In the genomic region with DNA sequence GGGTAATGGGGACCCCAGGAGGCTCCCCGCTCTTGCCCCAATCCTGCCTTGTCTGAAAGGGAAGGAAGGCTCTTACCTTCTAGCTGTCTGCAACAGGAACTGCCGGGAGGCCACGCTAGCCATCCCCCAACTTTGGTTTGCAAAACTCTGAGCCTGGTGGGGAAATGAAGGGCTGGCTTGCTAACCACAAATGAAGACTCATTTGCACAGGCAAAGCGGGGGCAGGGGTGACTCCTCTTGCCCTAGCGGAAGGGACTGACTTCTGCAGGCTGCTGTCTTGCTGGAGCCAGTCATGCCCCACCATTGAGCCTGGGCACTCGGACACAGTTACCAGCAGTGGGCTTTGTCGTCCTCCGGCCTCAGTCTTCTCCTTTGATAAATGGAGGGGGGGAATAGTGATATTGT, we compare ENCODE assay signal across 1 cellular context.
TF ChIP-seq lines count a peak whose summit lies in the region.

No MANE protein-coding gene starts in this region.

TF ChIP-seq in K562, 482 proteins besides CTCF, POLR2A, EP300 and RAD21 (continued from another document):
- TF ChIP-seq VEZF1 (CRISPR knock-in tag; IDR thresholded peaks at IDR 0.05): peak; percentile 43; the same call in 1 of the 2 replicates
- TF ChIP-seq RNF2 (IDR thresholded peaks at IDR 0.05): peak; percentile 35; the same call in 1 of the 2 replicates
- no peak for TF ChIP-seq NR2C2 (CRISPR knock-in tag; IDR thresholded peaks at IDR 0.05)
- peak; percentile 35; the same call in 1 of the 2 replicates for TF ChIP-seq NR2C2 (tag; IDR thresholded peaks at IDR 0.05)
